8 cellular contexts compared by ENCODE assay signal in genomic region chr10:31836569-31837406, GRCh38.
A peak's percentile ranks its signal among the peaks of the same experiment; 100 is the strongest.
DNase-seq lines count a peak whose midpoint lies in the region; ATAC-seq and TF ChIP-seq lines count a peak whose summit lies in the region.

No MANE protein-coding gene starts in this region.

- no peaks in the 10 kb centered on the region for H3K27me3 Mint-ChIP-seq in neural crest cell (ENCODE audit: low read depth)

- peak overlapping the region; percentile 8 for H3K27ac Mint-ChIP-seq in neural crest cell (ENCODE audit: unreplicated experiment)

- ATAC-seq in GM18519 (IDR thresholded peaks at IDR 0.05; ENCODE audit: low FRiP score, unreplicated experiment): peak; percentile 69
- no peak for ATAC-seq in GM19397 (IDR thresholded peaks at IDR 0.05; ENCODE audit: unreplicated experiment)
- ATAC-seq in esophagus mucosa: no peak

- no peaks in the 10 kb centered on the region for H3K9me3 Mint-ChIP-seq in neural crest cell

- peak; percentile 20 to 33 for DNase-seq in AML-193 (lab: John Stamatoyannopoulos, UW)
- peak; percentile 12 for DNase-seq in NCI-H446 treated with DMSO at 0.1 percent for 48 hours (lab: John Stamatoyannopoulos, UW)
- DNase-seq in dermis microvascular lymphatic vessel endothelial cell (ENCODE audit: low read depth in 2 of 2): peak; percentile 21 to 57
- DNase-seq in neural crest cell (ENCODE audit: low read depth, low spot score): no peak
- no peak for DNase-seq in activated CD4-positive, CD25-positive, alpha-beta regulatory T cell treated with anti-CD3 and anti-CD28 coated beads, Interleukin-2, amount 50 U/mL, for 72 hours

- peak; percentile 83 for TF ChIP-seq CTCF in neural crest cell (conservative IDR thresholded peaks at IDR 0.05)

- H3K36me3 Mint-ChIP-seq in neural crest cell (ENCODE audit: low read depth): peaks cover 2% of the 10 kb centered on the region

- H3K4me1 Mint-ChIP-seq in neural crest cell: peaks cover 5% of the 10 kb centered on the region

- H3K4me3 Mint-ChIP-seq in neural crest cell: no peak overlapping the region

Comparison
In these comparisons a context has a peak if more than half of its experiments do, and no peak if none do; other contexts are left out.
1. DNase-seq: peak in AML-193 (2 of 2), NCI-H446 treated with DMSO at 0.1 percent for 48 hours (single experiment) and dermis microvascular lymphatic vessel endothelial cell (2 of 2); none in neural crest cell (single experiment) and activated CD4-positive, CD25-positive, alpha-beta regulatory T cell treated with anti-CD3 and anti-CD28 coated beads, Interleukin-2, amount 50 U/mL, for 72 hours (single experiment).